ENCODE assay signal across 8 cellular contexts in genomic region chr3:100128565-100128964, GRCh38. TPM values are rescaled to one million over a fixed set of nuclear protein-coding genes. Genes with fewer than 3 reads are reported as not detected.
"Had no signal": no experiment of that assay in that cellular context is flagged by ENCODE, and none has a peak within 500 bp of the region (broad histone marks: within the 10 kb centered on the region; RNA-seq: fewer than 3 reads in every experiment).

No MANE protein-coding gene starts in this region.

- H3K4me1 Mint-ChIP-seq: IgD-negative memory B cell had no signal

- H3K4me3 Mint-ChIP-seq: HFFc6, IgD-negative memory B cell had no signal

- DNase-seq: GM23248, GOT3, H7, HFFc6 had no signal

- H3K27me3 Mint-ChIP-seq: IgD-negative memory B cell had no signal

- H3K27ac Mint-ChIP-seq: HFFc6, IgD-negative memory B cell had no signal

- ATAC-seq: HCT116, HepG2 had no signal

- H3K9me3 Mint-ChIP-seq: HFFc6, IgD-negative memory B cell had no signal

RNA-seq across cellular contexts. Expression of gene FILIP1L, which starts 14.3 kb away (rescaled TPM):
- total RNA-seq: HT1080 had no signal
